Comparison of ENCODE assay signal across 20 cellular contexts in genomic region chr17:72706396-72706981, GRCh38.
DNase-seq lines count a peak whose midpoint lies in the region; ATAC-seq, FAIRE-seq and TF ChIP-seq lines count a peak whose summit lies in the region.
"Had no signal": no experiment of that assay in that cellular context is flagged by ENCODE, and none has a peak within 500 bp of the region (broad histone marks: within the 10 kb centered on the region; RNA-seq: fewer than 3 reads in every experiment).

No MANE protein-coding gene starts in this region.

- no peak overlapping the region for H3K9ac ChIP-seq in kidney (ENCODE audit: low read length in 2 of 2)

- no peak for TF ChIP-seq POLR2A in breast epithelium (IDR thresholded peaks at IDR 0.05)

- no peak for ATAC-seq in activated naive CD8-positive, alpha-beta T cell treated with anti-CD3 and anti-CD28 coated beads, Interleukin-2, amount 50 U/mL, for 24 hours

- peaks cover 20% of the 10 kb centered on the region for H3K4me1 Mint-ChIP-seq in activated naive CD8-positive, alpha-beta T cell treated with anti-CD3 and anti-CD28 coated beads, Interleukin-2, amount 50 U/mL, for 24 hours
- H3K4me1 Mint-ChIP-seq: neural crest cell had no signal

- H3K27ac Mint-ChIP-seq in activated naive CD8-positive, alpha-beta T cell treated with anti-CD3 and anti-CD28 coated beads, Interleukin-2, amount 50 U/mL, for 24 hours: no peak overlapping the region
- H3K27ac Mint-ChIP-seq: activated naive CD8-positive, alpha-beta T cell treated with anti-CD3 and anti-CD28 coated beads, Interleukin-2, amount 10 ng/mL, durations not matched to agents 7 days and 5 days had no signal

- H3K36me3 ChIP-seq in breast epithelium (no peaks in the 10 kb centered on the region), kidney (ENCODE audit: control insufficient read depth in 1 of 2, insufficient read depth in 2 of 2, low read length in 2 of 2) (no peaks in the 10 kb centered on the region)
- H3K36me3 ChIP-seq: cardiac muscle cell, right atrium auricular region, SJCRH30 had no signal

- H3K4me1 ChIP-seq in breast epithelium (no peaks in the 10 kb centered on the region), kidney (ENCODE audit: control insufficient read depth in 1 of 2, insufficient read depth in 1 of 2, low read depth in 1 of 2, low read length in 2 of 2) (no peaks in the 10 kb centered on the region)
- H3K4me1 ChIP-seq: right atrium auricular region, SJCRH30 had no signal

- no peak overlapping the region for H3K4me3 Mint-ChIP-seq in activated naive CD8-positive, alpha-beta T cell treated with anti-CD3 and anti-CD28 coated beads, Interleukin-2, amount 50 U/mL, for 24 hours
- H3K4me3 Mint-ChIP-seq: activated naive CD8-positive, alpha-beta T cell treated with anti-CD3 and anti-CD28 coated beads, Interleukin-2, amount 10 ng/mL, durations not matched to agents 7 days and 5 days; neural crest cell had no signal

- peaks cover 5% of the 10 kb centered on the region for H3K9me3 Mint-ChIP-seq in activated naive CD8-positive, alpha-beta T cell treated with anti-CD3 and anti-CD28 coated beads, Interleukin-2, amount 50 U/mL, for 24 hours

- H3K9me3 ChIP-seq in breast epithelium: peaks cover 0 to 6% of the 10 kb centered on the region in 2 donors
- H3K9me3 ChIP-seq in kidney (ENCODE audit: control insufficient read depth in 1 of 2, low read length in 2 of 2): peaks cover 0 to 12% of the 10 kb centered on the region in 2 donors
- H3K9me3 ChIP-seq: SJCRH30 had no signal

- no peaks in the 10 kb centered on the region for H3K27me3 Mint-ChIP-seq in activated naive CD8-positive, alpha-beta T cell treated with anti-CD3 and anti-CD28 coated beads, Interleukin-2, amount 50 U/mL, for 24 hours

- TF ChIP-seq CTCF in breast epithelium (IDR thresholded peaks at IDR 0.05): no peak
- no peak for TF ChIP-seq CTCF in fibroblast of mammary gland (conservative IDR thresholded peaks at IDR 0.05; ENCODE audit: control insufficient read depth, insufficient read depth, low read depth, low read length)
- TF ChIP-seq CTCF in kidney (IDR thresholded peaks at IDR 0.05; ENCODE audit: borderline replicate concordance, extremely low read depth, insufficient read depth): no peak

- H3K36me3 Mint-ChIP-seq in activated naive CD8-positive, alpha-beta T cell treated with anti-CD3 and anti-CD28 coated beads, Interleukin-2, amount 50 U/mL, for 24 hours (ENCODE audit: low read depth): peaks cover 11% of the 10 kb centered on the region

- H3K27ac ChIP-seq in breast epithelium (no peak overlapping the region), kidney (ENCODE audit: low read depth in 2 of 2, low read length in 2 of 2) (no peak overlapping the region)
- H3K27ac ChIP-seq: cardiac muscle cell, right atrium auricular region, SJCRH30 had no signal

- DNase-seq in T47D (ENCODE audit: low read depth in 1 of 2, low spot score in 1 of 2) (peak; percentile 64 to 95), breast epithelium (ENCODE audit: low spot score in 2 of 2) (no peak), NCI-H460 (ENCODE audit: extremely low read depth, low read depth) (peak; percentile 30), fibroblast of mammary gland (ENCODE audit: low read depth) (peak; percentile 50), kidney (no peak), cerebellum (ENCODE audit: low spot score) (no peak)
- DNase-seq in activated naive CD8-positive, alpha-beta T cell treated with anti-CD3 and anti-CD28 coated beads, Interleukin-2, amount 50 U/mL, for 24 hours: no peak
- DNase-seq: activated CD4-positive, alpha-beta T cell treated with anti-CD3 and anti-CD28 coated beads for 1 hour; activated naive CD8-positive, alpha-beta T cell treated with anti-CD3 and anti-CD28 coated beads, Interleukin-2, amount 10 ng/mL, durations not matched to agents 7 days and 5 days; activated T-cell treated with anti-CD3 and anti-CD28 coated beads, Interleukin-2, amount 50 U/mL, for 1 hour; islet precursor cell; MV-4-11; NCI-H2029 treated with DMSO at 0.1 percent for 48 hours; NCI-H524 treated with DMSO at 0.1 percent for 48 hours; SJCRH30; T1000 had no signal

- intact Hi-C loops in breast epithelium (cut with DNase I; ENCODE audit: low total_unique reads): no loop called here
- intact Hi-C loops in kidney (cut with DNase I): no loop called here

- H3K4me3 ChIP-seq in breast epithelium (no peak overlapping the region), fibroblast of mammary gland (ENCODE audit: control insufficient read depth, low read depth, low read length) (no peak overlapping the region), kidney (ENCODE audit: low read length in 2 of 2) (no peak overlapping the region)
- H3K4me3 ChIP-seq: cardiac muscle cell, right atrium auricular region, SJCRH30 had no signal

- in situ Hi-C loops in T47D (cut with HindIII; ENCODE audit: low pct_unique_long_range_greater_than_20kb, low sequenced_read_pairs): no loop called here

- FAIRE-seq in kidney (lab: Jason Lieb, UNC): no peak
- FAIRE-seq: G401.6 had no signal

- no peaks in the 10 kb centered on the region for H3K27me3 ChIP-seq in breast epithelium
- H3K27me3 ChIP-seq: cardiac muscle cell, right atrium auricular region had no signal

Comparison
In these comparisons a context has a peak if more than half of its experiments do, and no peak if none do; other contexts are left out.
1. DNase-seq: peak in T47D (2 of 2), NCI-H460 (single experiment) and fibroblast of mammary gland (single experiment); none in breast epithelium (0 of 2), activated naive CD8-positive, alpha-beta T cell treated with anti-CD3 and anti-CD28 coated beads, Interleukin-2, amount 50 U/mL, for 24 hours (single experiment), kidney (single experiment) and cerebellum (single experiment).